Comparison of ENCODE assay signal across 19 cellular contexts in the genomic region with DNA sequence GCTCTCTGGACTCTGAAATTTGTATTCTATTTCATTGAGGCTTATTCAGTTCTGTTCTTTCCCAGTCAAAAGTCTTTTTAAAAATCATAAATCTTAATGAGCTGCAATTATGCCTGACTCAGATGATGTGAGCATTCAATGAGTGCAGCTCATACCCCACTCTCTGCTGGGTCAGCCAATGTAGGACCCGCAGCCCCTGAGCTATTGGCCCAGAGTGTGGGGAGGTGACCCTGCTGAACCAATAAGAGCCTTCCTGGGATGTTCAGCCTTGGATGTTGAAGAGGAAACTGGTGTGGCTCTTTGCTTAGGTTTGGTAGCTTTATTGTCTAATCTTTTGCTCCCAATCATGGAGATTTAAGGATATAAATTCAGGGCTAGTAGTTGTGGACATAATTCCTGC.
"Had no signal": no experiment of that assay in that cellular context is flagged by ENCODE, and none has a peak within 500 bp of the region (broad histone marks: within the 10 kb centered on the region; RNA-seq: fewer than 3 reads in every experiment).

No MANE protein-coding gene starts in this region.

- H3K36me3 ChIP-seq: adrenal gland, cardiac muscle cell, sigmoid colon, stomach, WERI-Rb-1 had no signal

- ATAC-seq: activated naive CD4-positive, alpha-beta T cell treated with anti-CD3 and anti-CD28 coated beads, Interleukin-2, amount 50 U/mL, for 72 hours; effector memory CD8-positive, alpha-beta T cell; stimulated activated effector memory CD8-positive, alpha-beta T cell treated with anti-CD3 and anti-CD28 coated beads, Interleukin-12 subunit alpha, Interleukin-12 subunit beta, amount 100 ng/mL, for 72 hours had no signal

- H3K9me3 ChIP-seq: adrenal gland, sigmoid colon, stomach had no signal

- DNase-seq: activated CD4-positive, alpha-beta T cell treated with anti-CD3 and anti-CD28 coated beads, Interleukin-2, amount 50 U/mL, for 48 hours; activated gamma-delta T cell treated with Interleukin-2 at 50 U/mL for 16 hours; activated T-cell treated with anti-CD3 and anti-CD28 coated beads for 4 hours; dermis blood vessel endothelial cell; effector memory CD8-positive, alpha-beta T cell; foreskin fibroblast; hippocampal formation; midbrain; nephron progenitor cell; occipital lobe; sigmoid colon; stimulated activated CD4-positive, alpha-beta T cell treated with anti-CD3 and anti-CD28 coated beads, Interleukin-4, amount 100 ng/mL, for 24 hours; stomach; trophoblast cell; WERI-Rb-1 had no signal

- H3K4me3 ChIP-seq: adrenal gland, cardiac muscle cell, sigmoid colon, stomach had no signal

- H3K4me1 ChIP-seq: adrenal gland, sigmoid colon, stomach had no signal

- H3K27me3 ChIP-seq: adrenal gland, cardiac muscle cell, sigmoid colon had no signal

- H3K27ac ChIP-seq: adrenal gland, cardiac muscle cell, sigmoid colon, stomach, WERI-Rb-1 had no signal
